ENCODE assay signal across 8 cellular contexts in the genomic region with DNA sequence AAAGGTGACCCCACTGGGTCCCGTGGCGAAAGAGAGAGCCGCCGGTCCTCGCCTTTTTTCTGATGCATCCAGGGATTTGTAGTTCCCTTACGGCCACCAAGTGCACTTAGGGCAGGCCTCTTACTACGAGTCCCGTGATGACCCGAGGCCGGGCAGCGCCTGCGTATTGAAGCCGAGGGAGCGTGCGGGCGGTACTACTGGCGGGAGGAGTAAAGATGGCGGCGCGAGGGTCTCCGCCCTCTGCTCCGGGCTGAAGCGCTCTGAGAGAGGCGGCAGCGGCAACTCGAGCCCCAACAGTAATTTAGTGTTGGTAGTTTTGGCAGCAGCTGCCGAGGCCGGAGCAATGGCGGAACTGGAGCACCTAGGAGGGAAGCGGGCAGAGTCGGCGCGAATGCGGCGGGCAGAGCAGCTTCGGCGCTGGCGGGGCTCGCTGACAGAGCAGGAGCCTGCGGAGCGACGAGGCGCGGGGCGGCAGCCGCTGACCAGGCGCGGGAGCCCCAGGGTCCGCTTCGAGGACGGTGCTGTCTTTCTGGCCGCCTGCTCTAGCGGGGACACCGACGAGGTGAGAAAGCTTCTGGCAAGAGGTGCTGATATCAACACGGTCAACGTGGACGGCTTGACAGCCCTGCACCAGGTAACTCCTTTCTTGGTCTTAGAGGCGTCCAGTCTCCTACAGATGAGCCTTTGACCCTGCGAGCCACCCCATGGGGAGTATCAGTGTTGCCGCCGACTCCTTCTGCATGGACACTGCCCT. TPM values are rescaled to one million over a fixed set of nuclear protein-coding genes. Genes with fewer than 3 reads are reported as not detected.
DNase-seq lines count a peak whose midpoint lies in the region; ATAC-seq and TF ChIP-seq lines count a peak whose summit lies in the region.

A gene with protein sequence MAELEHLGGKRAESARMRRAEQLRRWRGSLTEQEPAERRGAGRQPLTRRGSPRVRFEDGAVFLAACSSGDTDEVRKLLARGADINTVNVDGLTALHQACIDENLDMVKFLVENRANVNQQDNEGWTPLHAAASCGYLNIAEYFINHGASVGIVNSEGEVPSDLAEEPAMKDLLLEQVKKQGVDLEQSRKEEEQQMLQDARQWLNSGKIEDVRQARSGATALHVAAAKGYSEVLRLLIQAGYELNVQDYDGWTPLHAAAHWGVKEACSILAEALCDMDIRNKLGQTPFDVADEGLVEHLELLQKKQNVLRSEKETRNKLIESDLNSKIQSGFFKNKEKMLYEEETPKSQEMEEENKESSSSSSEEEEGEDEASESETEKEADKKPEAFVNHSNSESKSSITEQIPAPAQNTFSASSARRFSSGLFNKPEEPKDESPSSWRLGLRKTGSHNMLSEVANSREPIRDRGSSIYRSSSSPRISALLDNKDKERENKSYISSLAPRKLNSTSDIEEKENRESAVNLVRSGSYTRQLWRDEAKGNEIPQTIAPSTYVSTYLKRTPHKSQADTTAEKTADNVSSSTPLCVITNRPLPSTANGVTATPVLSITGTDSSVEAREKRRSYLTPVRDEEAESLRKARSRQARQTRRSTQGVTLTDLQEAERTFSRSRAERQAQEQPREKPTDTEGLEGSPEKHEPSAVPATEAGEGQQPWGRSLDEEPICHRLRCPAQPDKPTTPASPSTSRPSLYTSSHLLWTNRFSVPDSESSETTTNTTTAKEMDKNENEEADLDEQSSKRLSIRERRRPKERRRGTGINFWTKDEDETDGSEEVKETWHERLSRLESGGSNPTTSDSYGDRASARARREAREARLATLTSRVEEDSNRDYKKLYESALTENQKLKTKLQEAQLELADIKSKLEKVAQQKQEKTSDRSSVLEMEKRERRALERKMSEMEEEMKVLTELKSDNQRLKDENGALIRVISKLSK (plus strand): TSS at position 191 of the 754 bp plus-strand sequence. CDS start 153 bp downstream, at position 344.

- H3K27me3 ChIP-seq in Panc1 (ENCODE audit: control insufficient read depth, insufficient read depth, low read length), result no peaks in the 10 kb centered on the region
- no peaks in the 10 kb centered on the region for H3K27me3 ChIP-seq in muscle layer of duodenum (ENCODE audit: low read depth, low read length)

- in situ Hi-C loops in Panc1 (cut with HindIII; ENCODE audit: low pct_unique_long_range_greater_than_20kb, low sequenced_read_pairs), result no loop called here

- intact Hi-C loops in Panc1 (cut with micrococcal nuclease; ENCODE audit: unreplicated experiment), result no loop called here

- H3K27ac ChIP-seq in Panc1 (ENCODE audit: low read length) (peak within 1 kb of the TSS; percentile 80), muscle layer of duodenum (ENCODE audit: low read length) (peak within 1 kb of the TSS; percentile 74)

- H3K4me1 ChIP-seq in Panc1 (ENCODE audit: control insufficient read depth, insufficient read depth, low read length) (peaks cover 9% of the 10 kb centered on the region; the same call in 1 of the 2 replicates), muscle layer of duodenum (ENCODE audit: control insufficient read depth in 1 of 2, insufficient read depth in 2 of 2, low read length in 2 of 2) (peaks cover 0 to 11% of the 10 kb centered on the region in 2 donors)

- H3K9me3 ChIP-seq in Panc1 (ENCODE audit: control insufficient read depth, insufficient read depth, low read depth, low read length) (no peaks in the 10 kb centered on the region), muscle layer of duodenum (ENCODE audit: control insufficient read depth in 1 of 2, low read length in 2 of 2) (no peaks in the 10 kb centered on the region)

- DNase-seq in DMS53 (lab: John Stamatoyannopoulos, UW), result peak; percentile 100
- DNase-seq in KG1 (lab: John Stamatoyannopoulos, UW), result peak; percentile 91
- DNase-seq in Panc1 (ENCODE audit: low read depth, low spot score), result peak; percentile 97
- peak; percentile 90 for DNase-seq in activated T-cell treated with anti-CD3 and anti-CD28 coated beads, Interleukin-2, amount 50 U/mL, for 4 hours
- peak; percentile 94 for DNase-seq in stimulated activated CD8-positive, alpha-beta memory T cell treated with anti-CD3 and anti-CD28 coated beads, Interleukin-7, amount 100 ng/mL, for 4 hours (ENCODE audit: low read depth in 2 of 2)

- H3K27me3 Mint-ChIP-seq in activated T-cell treated with anti-CD3 and anti-CD28 coated beads, Interleukin-2, amount 50 U/mL, for 4 hours (ENCODE audit: low read depth), result no peaks in the 10 kb centered on the region

- peak within 1 kb of the TSS; percentile 95 for H3K4me3 Mint-ChIP-seq in activated T-cell treated with anti-CD3 and anti-CD28 coated beads, Interleukin-2, amount 50 U/mL, for 4 hours

- no TSS peak for BruUV-seq in Panc1 (replicated peaks; lab: Mats Ljungman, UMichigan)

- CTCF ChIA-PET in Panc1 (lab: Charles Lee), result no interaction called here

- TF ChIP-seq CTCF in Panc1 (IDR thresholded peaks at IDR 0.05), result no peak

- peak within 1 kb of the TSS; percentile 83 to 92 for H3K4me3 ChIP-seq in Panc1 (ENCODE audit: low read depth in 2 of 2, low read length in 2 of 2)
- peak within 1 kb of the TSS; percentile 99 for H3K4me3 ChIP-seq in muscle layer of duodenum (ENCODE audit: low read depth in 1 of 2, low read length in 2 of 2)

- H3K9me3 Mint-ChIP-seq in activated T-cell treated with anti-CD3 and anti-CD28 coated beads, Interleukin-2, amount 50 U/mL, for 4 hours, result no peaks in the 10 kb centered on the region

- peak; percentile 97 for ATAC-seq in GM21723 (IDR thresholded peaks at IDR 0.05; ENCODE audit: unreplicated experiment)
- ATAC-seq in Panc1, result peak; percentile 100
- peak; percentile 97 to 98 for ATAC-seq in activated T-cell treated with anti-CD3 and anti-CD28 coated beads, Interleukin-2, amount 50 U/mL, for 4 hours
- ATAC-seq in esophagus mucosa, result peak; percentile 100

- H3K36me3 ChIP-seq in Panc1 (ENCODE audit: control insufficient read depth, insufficient read depth, low read length) (no peaks in the 10 kb centered on the region), muscle layer of duodenum (ENCODE audit: control insufficient read depth in 1 of 2, insufficient read depth in 2 of 2, low read length in 2 of 2) (peaks cover 0 to 3% of the 10 kb centered on the region in 2 donors)

- H3K4me1 Mint-ChIP-seq in activated T-cell treated with anti-CD3 and anti-CD28 coated beads, Interleukin-2, amount 50 U/mL, for 4 hours (ENCODE audit: low read depth), result peaks cover 24% of the 10 kb centered on the region

- H3K36me3 Mint-ChIP-seq in activated T-cell treated with anti-CD3 and anti-CD28 coated beads, Interleukin-2, amount 50 U/mL, for 4 hours (ENCODE audit: insufficient read depth), result no peaks in the 10 kb centered on the region

- POLR2A ChIA-PET in Panc1 (lab: Charles Lee), result interaction anchor here (0.6 kb wide), 2 partner anchors 135 to 517 kb away, joined by 3 to 14 read pairs; no protein-coding TSS in a partner anchor

RNA-seq across cellular contexts. Expression of the gene that starts here (rescaled TPM):
- total RNA-seq in Panc1 (2021; ENCODE audit: unreplicated experiment) (13.1 TPM), esophagus mucosa (12.8 TPM)
- polyA plus RNA-seq in Panc1 (2012; ENCODE audit: insufficient read length), result 2.1 TPM
- total RNA-seq in activated T-cell treated with anti-CD3 and anti-CD28 coated beads, Interleukin-2, amount 50 U/mL, for 4 hours, result 1 to 10 TPM; 4.7 to 8.1 (median 5.4) TPM

Comparison
In these comparisons a context has a peak if more than half of its experiments do, and no peak if none do; other contexts are left out.
1. Peak in every context shown above with its lines: DNase-seq, ATAC-seq, H3K4me3 ChIP-seq and H3K27ac ChIP-seq.